Comparison of ENCODE assay signal across 26 cellular contexts in genomic region chr2:221448086-221448856, GRCh38.
"Had no signal": no experiment of that assay in that cellular context is flagged by ENCODE, and none has a peak within 500 bp of the region (broad histone marks: within the 10 kb centered on the region; RNA-seq: fewer than 3 reads in every experiment).

No MANE protein-coding gene starts in this region.

- H3K4me1 Mint-ChIP-seq: activated naive CD8-positive, alpha-beta T cell treated with anti-CD3 and anti-CD28 coated beads for 36 hours; central memory CD8-positive, alpha-beta T cell had no signal

- ATAC-seq: activated T-cell treated with anti-CD3 and anti-CD28 coated beads, Interleukin-2, amount 50 U/mL, for 4 hours; effector memory CD8-positive, alpha-beta T cell; left ventricle myocardium superior; mucosa of descending colon had no signal

- H3K36me3 ChIP-seq: breast epithelium, esophagus muscularis mucosa, ovary, prostate gland, spleen, upper lobe of left lung had no signal

- H3K36me3 Mint-ChIP-seq: activated naive CD8-positive, alpha-beta T cell treated with anti-CD3 and anti-CD28 coated beads for 36 hours had no signal

- H3K27ac Mint-ChIP-seq: activated naive CD8-positive, alpha-beta T cell treated with anti-CD3 and anti-CD28 coated beads for 36 hours; memory B cell; WTC11 had no signal

- H3K4me1 ChIP-seq: breast epithelium, prostate gland, testis had no signal

- DNase-seq: activated CD4-positive, alpha-beta T cell treated with anti-CD3 and anti-CD28 coated beads for 4 hours; activated CD4-positive, alpha-beta T cell treated with anti-CD3 and anti-CD28 coated beads, Interleukin-2, amount 50 U/mL, for 48 hours; activated CD8-positive, alpha-beta memory T cell treated with anti-CD3 and anti-CD28 coated beads, Interleukin-2, amount 50 U/mL, for 48 hours; activated naive CD4-positive, alpha-beta T cell treated with Interleukin-2 at 50 U/mL for 16 hours; activated naive CD8-positive, alpha-beta T cell treated with anti-CD3 and anti-CD28 coated beads for 36 hours; activated T-cell treated with anti-CD3 and anti-CD28 coated beads, Interleukin-2, amount 50 U/mL, for 4 hours; amniotic stem cell; dorsolateral prefrontal cortex; effector memory CD8-positive, alpha-beta T cell; glutamatergic neuron; hippocampal formation; left ventricle myocardium superior; mucosa of descending colon; ovary; spleen; stimulated activated CD4-positive, alpha-beta T cell treated with anti-CD3 and anti-CD28 coated beads, Interleukin-4, amount 100 ng/mL, for 1 hour; stimulated activated naive CD4-positive, alpha-beta T cell; T-helper 9 cell; testis; upper lobe of left lung had no signal

- H3K27me3 Mint-ChIP-seq: central memory CD8-positive, alpha-beta T cell; effector memory CD8-positive, alpha-beta T cell; memory B cell had no signal

- H3K9me3 ChIP-seq: breast epithelium, esophagus muscularis mucosa, mucosa of descending colon, ovary, prostate gland, spleen, testis, upper lobe of left lung had no signal

- H3K4me3 ChIP-seq: breast epithelium, dorsolateral prefrontal cortex, esophagus muscularis mucosa, mucosa of descending colon, ovary, prostate gland, spleen, testis, upper lobe of left lung had no signal

- H3K27me3 ChIP-seq: breast epithelium, dorsolateral prefrontal cortex, esophagus muscularis mucosa, ovary, spleen, testis, upper lobe of left lung had no signal

- H3K4me3 Mint-ChIP-seq: activated naive CD8-positive, alpha-beta T cell treated with anti-CD3 and anti-CD28 coated beads for 36 hours; activated T-cell treated with anti-CD3 and anti-CD28 coated beads, Interleukin-2, amount 50 U/mL, for 4 hours; central memory CD8-positive, alpha-beta T cell; effector memory CD8-positive, alpha-beta T cell; memory B cell; WTC11 had no signal

- H3K27ac ChIP-seq: breast epithelium, dorsolateral prefrontal cortex, esophagus muscularis mucosa, ovary, prostate gland, spleen, testis, upper lobe of left lung had no signal

- H3K9me3 Mint-ChIP-seq: activated naive CD8-positive, alpha-beta T cell treated with anti-CD3 and anti-CD28 coated beads for 36 hours; activated T-cell treated with anti-CD3 and anti-CD28 coated beads, Interleukin-2, amount 50 U/mL, for 4 hours; central memory CD8-positive, alpha-beta T cell; effector memory CD8-positive, alpha-beta T cell; memory B cell had no signal
